Comparison of ENCODE assay signal across 29 cellular contexts in genomic region chr22:41595703-41596102, GRCh38. TPM values are rescaled to one million over a fixed set of nuclear protein-coding genes. Genes with fewer than 3 reads are reported as not detected.
"Had no signal": no experiment of that assay in that cellular context is flagged by ENCODE, and none has a peak within 500 bp of the region (broad histone marks: within the 10 kb centered on the region; RNA-seq: fewer than 3 reads in every experiment).

No MANE protein-coding gene starts in this region.

- H3K36me3 ChIP-seq: colonic mucosa, transverse colon had no signal

- H2AFZ ChIP-seq: hepatocyte had no signal

- H3K4me1 Mint-ChIP-seq: T-helper 17 cell had no signal

- H3K4me3 Mint-ChIP-seq: activated CD4-positive, alpha-beta memory T cell treated with anti-CD3 and anti-CD28 coated beads, Interleukin-2, amount 10 ng/mL, durations not matched to agents 7 days and 5 days; activated CD4-positive, alpha-beta T cell treated with anti-CD3 and anti-CD28 coated beads, Interleukin-2, amount 10 ng/mL, durations not matched to agents 24 days and 14 days; activated naive CD4-positive, alpha-beta T cell treated with anti-CD3 and anti-CD28 coated beads, Interleukin-2, amount 10 ng/mL, durations not matched to agents 7 days and 5 days; activated T-cell treated with anti-CD3 and anti-CD28 coated beads, Interleukin-2, amount 50 U/mL, for 24 hours; mesothelial cell of epicardium; naive B cell; T-helper 17 cell had no signal

- H3K4me1 ChIP-seq: colonic mucosa, gastrocnemius medialis had no signal

- H3K9me3 Mint-ChIP-seq: activated CD4-positive, alpha-beta memory T cell treated with anti-CD3 and anti-CD28 coated beads, Interleukin-2, amount 10 ng/mL, durations not matched to agents 7 days and 5 days; activated CD4-positive, alpha-beta T cell treated with anti-CD3 and anti-CD28 coated beads, Interleukin-2, amount 10 ng/mL, durations not matched to agents 24 days and 14 days; activated naive CD4-positive, alpha-beta T cell treated with anti-CD3 and anti-CD28 coated beads, Interleukin-2, amount 10 ng/mL, durations not matched to agents 7 days and 5 days; activated T-cell treated with anti-CD3 and anti-CD28 coated beads, Interleukin-2, amount 50 U/mL, for 24 hours; mesothelial cell of epicardium; naive B cell had no signal

- H3K79me2 ChIP-seq: hepatocyte had no signal

- H3K36me3 Mint-ChIP-seq: mesothelial cell of epicardium, naive B cell had no signal

- DNase-seq: activated CD4-positive, alpha-beta memory T cell treated with anti-CD3 and anti-CD28 coated beads, Interleukin-2, amount 10 ng/mL, durations not matched to agents 7 days and 5 days; activated CD4-positive, alpha-beta T cell treated with anti-CD3 and anti-CD28 coated beads, Interleukin-2, amount 10 ng/mL, durations not matched to agents 24 days and 14 days; activated CD4-positive, CD25-positive, alpha-beta regulatory T cell treated with anti-CD3 and anti-CD28 coated beads, Interleukin-2, amount 50 U/mL, for 72 hours; activated CD8-positive, alpha-beta memory T cell treated with anti-CD3 and anti-CD28 coated beads, Interleukin-2, amount 50 U/mL, for 48 hours; activated gamma-delta T cell; activated naive CD4-positive, alpha-beta T cell treated with anti-CD3 and anti-CD28 coated beads, Interleukin-2, amount 10 ng/mL, durations not matched to agents 7 days and 5 days; activated T-cell treated with anti-CD3 and anti-CD28 coated beads, Interleukin-2, amount 50 U/mL, for 24 hours; anterior cingulate cortex; colonic mucosa; effector CD8-positive, alpha-beta T cell; erythroblast; gastrocnemius medialis; glutamatergic neuron; islet precursor cell; left cardiac atrium; left ventricle myocardium superior; naive B cell; right cardiac atrium; stimulated activated CD4-positive, alpha-beta T cell treated with anti-CD3 and anti-CD28 coated beads, Interleukin-2, amount 100 ng/mL, for 48 hours; stimulated activated naive CD8-positive, alpha-beta T cell treated with anti-CD3 and anti-CD28 coated beads, Interleukin-15, Interleukin-2, amounts not matched to agents 100 U/mL and 50 U/mL, for 24 hours; T-helper 17 cell; T1000; testis; transverse colon; WERI-Rb-1 had no signal

- H3K4me2 ChIP-seq: hepatocyte had no signal

- H3K27ac ChIP-seq: colonic mucosa, gastrocnemius medialis, hepatocyte, testis, transverse colon, WERI-Rb-1 had no signal

- ATAC-seq: gastrocnemius medialis; left cardiac atrium; left ventricle myocardium superior; right cardiac atrium; stimulated activated naive CD8-positive, alpha-beta T cell treated with anti-CD3 and anti-CD28 coated beads, Interleukin-15, Interleukin-2, amounts not matched to agents 100 U/mL and 50 U/mL, for 24 hours; T-helper 17 cell had no signal

- H3K27me3 ChIP-seq: colonic mucosa, gastrocnemius medialis, hepatocyte, testis, transverse colon had no signal

- H3K27me3 Mint-ChIP-seq: activated CD4-positive, alpha-beta memory T cell treated with anti-CD3 and anti-CD28 coated beads, Interleukin-2, amount 10 ng/mL, durations not matched to agents 7 days and 5 days; activated CD4-positive, alpha-beta T cell treated with anti-CD3 and anti-CD28 coated beads, Interleukin-2, amount 10 ng/mL, durations not matched to agents 24 days and 14 days; activated naive CD4-positive, alpha-beta T cell treated with anti-CD3 and anti-CD28 coated beads, Interleukin-2, amount 10 ng/mL, durations not matched to agents 7 days and 5 days; activated T-cell treated with anti-CD3 and anti-CD28 coated beads, Interleukin-2, amount 50 U/mL, for 24 hours; naive B cell; T-helper 17 cell had no signal

- H3K4me3 ChIP-seq: colonic mucosa, gastrocnemius medialis, hepatocyte, testis, transverse colon had no signal

- H3K9me3 ChIP-seq: colonic mucosa, gastrocnemius medialis, testis, transverse colon had no signal

- H3K27ac Mint-ChIP-seq: activated CD4-positive, alpha-beta memory T cell treated with anti-CD3 and anti-CD28 coated beads, Interleukin-2, amount 10 ng/mL, durations not matched to agents 7 days and 5 days; activated CD4-positive, alpha-beta T cell treated with anti-CD3 and anti-CD28 coated beads, Interleukin-2, amount 10 ng/mL, durations not matched to agents 24 days and 14 days; activated naive CD4-positive, alpha-beta T cell treated with anti-CD3 and anti-CD28 coated beads, Interleukin-2, amount 10 ng/mL, durations not matched to agents 7 days and 5 days; activated T-cell treated with anti-CD3 and anti-CD28 coated beads, Interleukin-2, amount 50 U/mL, for 24 hours; mesothelial cell of epicardium; naive B cell; T-helper 17 cell had no signal

RNA-seq across cellular contexts. Expression of gene CSDC2, which starts 34.9 kb away (rescaled TPM):
- total RNA-seq: activated CD4-positive, alpha-beta memory T cell treated with anti-CD3 and anti-CD28 coated beads, Interleukin-2, amount 10 ng/mL, durations not matched to agents 7 days and 5 days; activated CD4-positive, alpha-beta T cell treated with anti-CD3 and anti-CD28 coated beads, Interleukin-2, amount 10 ng/mL, durations not matched to agents 24 days and 14 days; dermis microvascular lymphatic vessel endothelial cell; lung microvascular endothelial cell; T-helper 17 cell had no signal
